ENCODE assay signal across 9 cellular contexts in genomic region chr19:17794731-17795494, GRCh38. TPM values are rescaled to one million over a fixed set of nuclear protein-coding genes. Genes with fewer than 3 reads are reported as not detected.
A peak's percentile ranks its signal among the peaks of the same experiment; 100 is the strongest.
DNase-seq lines count a peak whose midpoint lies in the region; ATAC-seq and TF ChIP-seq lines count a peak whose summit lies in the region.
"Had no signal": no experiment of that assay in that cellular context is flagged by ENCODE, and none has a peak within 500 bp of the region (broad histone marks: within the 10 kb centered on the region; RNA-seq: fewer than 3 reads in every experiment).

Gene B3GNT3 (plus strand): TSS chr19:17795138. CDS start chr19:17807808, 12,670 bp downstream.

- H3K9me3 Mint-ChIP-seq in dendritic cell treated with granulocyte-macrophage colony-stimulating factor and Interleukin-4, amounts not matched to agents 40 ng/mL and 50 ng/mL, for 4 days, result no peaks in the 10 kb centered on the region
- no peaks in the 10 kb centered on the region for H3K9me3 Mint-ChIP-seq in neural progenitor cell

- H3K4me3 ChIP-seq in neural progenitor cell, result peak within 1 kb of the TSS; percentile 42

- H3F3A ChIP-seq in neural progenitor cell (ENCODE audit: low read depth), result no peaks in the 10 kb centered on the region

- no peaks in the 10 kb centered on the region for H3K36me3 ChIP-seq in neural progenitor cell

- DNase-seq in NCI-H1417 (lab: John Stamatoyannopoulos, UW), result peak in 2 of 3 experiments; percentile 21 to 37
- no peak for DNase-seq in NCI-H1417 treated with DMSO at 0.1 percent for 48 hours (lab: John Stamatoyannopoulos, UW)
- peak; percentile 18 for DNase-seq in NCI-H2227 treated with DMSO at 0.1 percent for 48 hours (lab: John Stamatoyannopoulos, UW)
- DNase-seq in neural progenitor cell (ENCODE audit: low spot score), result peak; percentile 44
- no peak for DNase-seq in T-helper 2 cell

- peaks cover 37% of the 10 kb centered on the region for H3K4me1 Mint-ChIP-seq in dendritic cell treated with granulocyte-macrophage colony-stimulating factor and Interleukin-4, amounts not matched to agents 40 ng/mL and 50 ng/mL, for 4 days (ENCODE audit: low read depth)
- H3K4me1 Mint-ChIP-seq in neural progenitor cell, result peaks cover 13% of the 10 kb centered on the region

- TF ChIP-seq CTCF in neural progenitor cell (IDR thresholded peaks at IDR 0.05), result no peak

- intact Hi-C loops in dendritic cell treated with granulocyte-macrophage colony-stimulating factor and Interleukin-4, amounts not matched to agents 40 ng/mL and 50 ng/mL, for 4 days (cut with micrococcal nuclease), result no loop called here

- H3K27me3 Mint-ChIP-seq in dendritic cell treated with granulocyte-macrophage colony-stimulating factor and Interleukin-4, amounts not matched to agents 40 ng/mL and 50 ng/mL, for 4 days, result peaks cover 75% of the 10 kb centered on the region
- peaks cover 29% of the 10 kb centered on the region for H3K27me3 Mint-ChIP-seq in neural progenitor cell (ENCODE audit: insufficient read depth, low read depth)

- H3K36me3 Mint-ChIP-seq in dendritic cell treated with granulocyte-macrophage colony-stimulating factor and Interleukin-4, amounts not matched to agents 40 ng/mL and 50 ng/mL, for 4 days (ENCODE audit: low read depth), result no peaks in the 10 kb centered on the region
- no peaks in the 10 kb centered on the region for H3K36me3 Mint-ChIP-seq in neural progenitor cell

- H3K9ac ChIP-seq in neural progenitor cell, result no peak within 1 kb of the TSS

- H3K4me1 ChIP-seq in neural progenitor cell, result no peaks in the 10 kb centered on the region

- H3K4me2 ChIP-seq in neural progenitor cell, result peak within 1 kb of the TSS; percentile 79

- no peaks in the 10 kb centered on the region for H3K79me2 ChIP-seq in neural progenitor cell (ENCODE audit: low read depth)

- peak within 1 kb of the TSS; percentile 47 for H3K27ac Mint-ChIP-seq in dendritic cell treated with granulocyte-macrophage colony-stimulating factor and Interleukin-4, amounts not matched to agents 40 ng/mL and 50 ng/mL, for 4 days
- H3K27ac Mint-ChIP-seq in neural progenitor cell, result no peak within 1 kb of the TSS

- no peak within 1 kb of the TSS for H3K27ac ChIP-seq in neural progenitor cell

- no peaks in the 10 kb centered on the region for H3K9me3 ChIP-seq in neural progenitor cell (ENCODE audit: low read depth)

- ATAC-seq in GM18867 (IDR thresholded peaks at IDR 0.05; ENCODE audit: unreplicated experiment) (no peak), GM19467 (IDR thresholded peaks at IDR 0.05; ENCODE audit: unreplicated experiment) (no peak)

- no peaks in the 10 kb centered on the region for H4K20me1 ChIP-seq in neural progenitor cell (ENCODE audit: low read depth)

- H3K27me3 ChIP-seq in neural progenitor cell, result peaks cover 48% of the 10 kb centered on the region

- H3K4me3 Mint-ChIP-seq in dendritic cell treated with granulocyte-macrophage colony-stimulating factor and Interleukin-4, amounts not matched to agents 40 ng/mL and 50 ng/mL, for 4 days, result peak within 1 kb of the TSS; percentile 69
- H3K4me3 Mint-ChIP-seq in neural progenitor cell, result no peak within 1 kb of the TSS

- H2AFZ ChIP-seq in neural progenitor cell (replicated peaks), result peak within 1 kb of the TSS; percentile 69

RNA-seq across cellular contexts. Expression of gene B3GNT3, which starts in this region (rescaled TPM):
- not detected in 2 replicates for total RNA-seq in neural progenitor cell (ENCODE audit: low replicate concordance)
- total RNA-seq: glomerular endothelial cell had no signal

Comparison
In these comparisons a context has a peak if more than half of its experiments do, and no peak if none do; other contexts are left out.
1. DNase-seq: peak in NCI-H1417 (2 of 3) and NCI-H2227 treated with DMSO at 0.1 percent for 48 hours (single experiment); none in NCI-H1417 treated with DMSO at 0.1 percent for 48 hours (single experiment) and T-helper 2 cell (0 of 5).
2. Peak in DNase-seq, H3K4me3 ChIP-seq and H3K4me2 ChIP-seq in neural progenitor cell; RNA of the gene not detected or under 1 TPM.